ENCODE assay signal across 8 cellular contexts in the genomic region with DNA sequence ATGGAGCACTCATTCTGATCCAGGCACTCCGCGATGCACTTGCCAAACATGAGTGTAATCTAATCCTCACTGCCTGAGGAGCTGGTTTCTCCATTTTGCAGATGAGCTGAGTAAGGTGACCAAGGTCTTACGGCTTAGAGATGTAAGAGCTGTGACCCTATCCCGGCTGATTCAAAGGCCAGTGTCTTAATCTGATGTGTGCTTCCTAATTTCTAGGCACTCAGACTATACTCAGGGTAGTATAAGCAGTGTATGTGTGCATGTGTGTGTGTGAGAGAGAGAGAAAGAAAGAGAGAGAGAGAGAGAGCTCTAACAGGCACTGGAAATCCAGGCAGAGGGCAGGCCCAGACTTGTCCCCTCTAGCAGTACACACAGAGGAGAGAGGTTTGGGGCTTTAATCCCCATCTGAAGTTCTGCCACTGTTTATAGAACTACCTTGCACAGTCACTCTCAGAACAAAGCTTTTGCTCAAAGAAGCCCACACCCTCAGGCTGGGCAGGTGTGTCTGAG.
DNase-seq lines count a peak whose midpoint lies in the region; ATAC-seq and TF ChIP-seq lines count a peak whose summit lies in the region.

No MANE protein-coding gene starts in this region.

- DNase-seq in DMS79 (lab: John Stamatoyannopoulos, UW): peak; percentile 67
- peak; percentile 29 to 59 for DNase-seq in NCI-H524 (lab: John Stamatoyannopoulos, UW)
- DNase-seq in Right ventricle myocardium superior: no peak
- no peak for DNase-seq in CD14-positive monocyte (ENCODE audit: low spot score)
- DNase-seq in stimulated activated CD4-positive, alpha-beta T cell treated with anti-CD3 and anti-CD28 coated beads, Interleukin-4, amount 100 ng/mL, for 24 hours: no peak
- no peak for DNase-seq in pons (ENCODE audit: low spot score)

- no peak for TF ChIP-seq CTCF in CD14-positive monocyte (IDR thresholded peaks at IDR 0.05)

- H3K27ac Mint-ChIP-seq in CD14-positive monocyte: peak overlapping the region in 2 of 7 donors; percentile 18 to 36

- peaks cover 14% of the 10 kb centered on the region for H3K4me1 Mint-ChIP-seq in CD14-positive monocyte

- H3K9me3 Mint-ChIP-seq in CD14-positive monocyte: peaks cover 0 to 1% (median 0%) of the 10 kb centered on the region in 7 donors

- no peak overlapping the region for H3K4me3 Mint-ChIP-seq in CD14-positive monocyte

- H3K27me3 Mint-ChIP-seq in CD14-positive monocyte (ENCODE audit: low read depth in 3 of 3): peaks cover 0 to 2% (median 1%) of the 10 kb centered on the region in 3 donors

- ATAC-seq in GM21723 (IDR thresholded peaks at IDR 0.05; ENCODE audit: unreplicated experiment) (peak; percentile 47), esophagus mucosa (peak; percentile 96), Right ventricle myocardium superior (ENCODE audit: poor library complexity) (no peak)

- intact Hi-C loops in Right ventricle myocardium superior (cut with DNase I) (no loop called here), CD14-positive monocyte (cut with micrococcal nuclease) (no loop called here)

- H3K36me3 Mint-ChIP-seq in CD14-positive monocyte: no peaks in the 10 kb centered on the region

Comparison
In these comparisons a context has a peak if more than half of its experiments do, and no peak if none do; other contexts are left out.
1. DNase-seq: peak in DMS79 (single experiment) and NCI-H524 (2 of 2); none in Right ventricle myocardium superior (single experiment), CD14-positive monocyte (single experiment), stimulated activated CD4-positive, alpha-beta T cell treated with anti-CD3 and anti-CD28 coated beads, Interleukin-4, amount 100 ng/mL, for 24 hours (single experiment) and pons (single experiment).